ENCODE assay signal across 1 cellular context in genomic region chr20:2840138-2840966, GRCh38.
A peak's percentile ranks its signal among the peaks of the same experiment; 100 is the strongest.
TF ChIP-seq lines count a peak whose summit lies in the region.

PCED1A (minus strand) TSS chr20:2840655; CDS start chr20:2839912, 743 bp downstream.
VPS16 (plus strand) TSS chr20:2840745; CDS start chr20:2840775, 30 bp downstream.

TF ChIP-seq in HepG2, 621 proteins besides CTCF, POLR2A, EP300 and RAD21 (continued from another document and continues in another):
- 0 out of 2 replicates have a peak, but pooled peaks have one; percentile 32 for TF ChIP-seq LRRFIP1 (CRISPR knock-in tag; conservative IDR thresholded peaks at IDR 0.05)
- peak; percentile 88 for TF ChIP-seq MED13 (CRISPR knock-in tag; IDR thresholded peaks at IDR 0.05)
- TF ChIP-seq ZNF850 (CRISPR knock-in tag; conservative IDR thresholded peaks at IDR 0.05) = peak; percentile 74; the same call in 1 of the 2 replicates
- TF ChIP-seq ZNF207 (IDR thresholded peaks at IDR 0.05; ENCODE audit: borderline replicate concordance) = no peak
- peak; percentile 95 for TF ChIP-seq PCBP1 (IDR thresholded peaks at IDR 0.05; ENCODE audit: borderline replicate concordance, low read depth, low read length)
- no peak; the same call in 1 of the 2 replicates for TF ChIP-seq ZNF7 (CRISPR knock-in tag; IDR thresholded peaks at IDR 0.05)
- TF ChIP-seq GABPB1 (CRISPR knock-in tag; IDR thresholded peaks at IDR 0.05) = peak; percentile 98
- TF ChIP-seq HNRNPL (IDR thresholded peaks at IDR 0.05; ENCODE audit: low read depth, low read length) = no peak
- TF ChIP-seq ZNF224 (CRISPR knock-in tag; IDR thresholded peaks at IDR 0.05) = peak; percentile 75
- TF ChIP-seq ZHX1 (CRISPR knock-in tag; IDR thresholded peaks at IDR 0.05; ENCODE audit: low read depth) = peak; percentile 96
- no peak for TF ChIP-seq STAT5B (CRISPR knock-in tag; IDR thresholded peaks at IDR 0.05)
- TF ChIP-seq ZNF441 (CRISPR knock-in tag; IDR thresholded peaks at IDR 0.05; ENCODE audit: borderline replicate concordance) = peak; percentile 87
- peak; percentile 97 for TF ChIP-seq ZNF598 (CRISPR knock-in tag; IDR thresholded peaks at IDR 0.05; ENCODE audit: borderline replicate concordance)
- TF ChIP-seq ZBTB38 (CRISPR knock-in tag; IDR thresholded peaks at IDR 0.05) = peak; percentile 97
- TF ChIP-seq HMGXB4 (CRISPR knock-in tag; IDR thresholded peaks at IDR 0.05; ENCODE audit: borderline replicate concordance in 1 of 2, low read depth in 1 of 2) = peak; percentile 91 to 95
- TF ChIP-seq SNAPC2 (CRISPR knock-in tag; IDR thresholded peaks at IDR 0.05) = peak; percentile 98
- TF ChIP-seq AFF4 (CRISPR knock-in tag; IDR thresholded peaks at IDR 0.05) = peak; percentile 42; the same call in 1 of the 2 replicates
- peak; percentile 87 for TF ChIP-seq ZBTB44 (CRISPR knock-in tag; IDR thresholded peaks at IDR 0.05)
- TF ChIP-seq GTF2F1 (IDR thresholded peaks at IDR 0.05; ENCODE audit: low read length) = peak; percentile 48; the same call in 1 of the 2 replicates
- peak; percentile 37; the same call in 1 of the 2 replicates for TF ChIP-seq CHD4 (IDR thresholded peaks at IDR 0.05; ENCODE audit: borderline replicate concordance, low read length)
- peak; percentile 23; the same call in 1 of the 2 replicates for TF ChIP-seq KLF11 (CRISPR knock-in tag; IDR thresholded peaks at IDR 0.05)
- TF ChIP-seq SRY (CRISPR knock-in tag; IDR thresholded peaks at IDR 0.05) = peak; percentile 99
- TF ChIP-seq ZNF788 (CRISPR knock-in tag; IDR thresholded peaks at IDR 0.05; ENCODE audit: borderline replicate concordance) = peak; percentile 92
- peak; percentile 95 for TF ChIP-seq ZNF446 (CRISPR knock-in tag; IDR thresholded peaks at IDR 0.05)
- TF ChIP-seq KDM5A (IDR thresholded peaks at IDR 0.05; ENCODE audit: borderline replicate concordance, low read length) = no peak
- TF ChIP-seq CERS6 (CRISPR knock-in tag; IDR thresholded peaks at IDR 0.05) = peak; percentile 95; the same call in 1 of the 2 replicates
- TF ChIP-seq ZNF12 (CRISPR knock-in tag; IDR thresholded peaks at IDR 0.05) = peak; percentile 76
- peak; percentile 86 for TF ChIP-seq BHLHE40 (IDR thresholded peaks at IDR 0.05; ENCODE audit: low read length)
- TF ChIP-seq ZNF136 (CRISPR knock-in tag; IDR thresholded peaks at IDR 0.05; ENCODE audit: low read depth) = peak; percentile 95
- peak; percentile 87; the same call in 1 of the 2 replicates for TF ChIP-seq XBP1 (CRISPR knock-in tag; IDR thresholded peaks at IDR 0.05)
- TF ChIP-seq FOXA1 (IDR thresholded peaks at IDR 0.05) = no peak
- peak; percentile 16; the same call in 1 of the 2 replicates for TF ChIP-seq FOXA1 (CRISPR knock-in tag; IDR thresholded peaks at IDR 0.05)
- TF ChIP-seq GLI4 (CRISPR knock-in tag; IDR thresholded peaks at IDR 0.05; ENCODE audit: borderline replicate concordance) = peak; percentile 95; the same call in 1 of the 2 replicates
- peak; percentile 89 for TF ChIP-seq ZFP91 (CRISPR knock-in tag; IDR thresholded peaks at IDR 0.05; ENCODE audit: borderline replicate concordance)
- 0 out of 2 replicates have a peak, but pooled peaks have one; percentile 64 for TF ChIP-seq ZBTB46 (CRISPR knock-in tag; IDR thresholded peaks at IDR 0.05; ENCODE audit: borderline replicate concordance)
- TF ChIP-seq FOSL2 (CRISPR knock-in tag; IDR thresholded peaks at IDR 0.05) = peak; percentile 56
- TF ChIP-seq NRL (CRISPR knock-in tag; IDR thresholded peaks at IDR 0.05; ENCODE audit: borderline replicate concordance) = peak; percentile 99
- no peak for TF ChIP-seq ZNF17 (CRISPR knock-in tag; IDR thresholded peaks at IDR 0.05)
- peak; percentile 94 for TF ChIP-seq ZNF580 (CRISPR knock-in tag; IDR thresholded peaks at IDR 0.05; ENCODE audit: borderline replicate concordance, low read depth)
- TF ChIP-seq NAIF1 (CRISPR knock-in tag; IDR thresholded peaks at IDR 0.05; ENCODE audit: borderline replicate concordance) = no peak
- peak; percentile 93 for TF ChIP-seq ARNTL (CRISPR knock-in tag; IDR thresholded peaks at IDR 0.05)
- no peak for TF ChIP-seq PAF1 (CRISPR knock-in tag; IDR thresholded peaks at IDR 0.05)
- TF ChIP-seq DNMT1 (CRISPR knock-in tag; IDR thresholded peaks at IDR 0.05) = peak; percentile 49; the same call in 1 of the 2 replicates
- TF ChIP-seq ZSCAN9 (CRISPR knock-in tag; IDR thresholded peaks at IDR 0.05; ENCODE audit: borderline replicate concordance) = peak; percentile 92; the same call in 1 of the 2 replicates
- no peak; the same call in 1 of the 2 replicates for TF ChIP-seq PITX1 (CRISPR knock-in tag; IDR thresholded peaks at IDR 0.05)
